16 cellular contexts compared by ENCODE assay signal in genomic region chr21:17598437-17598836, GRCh38. TPM values are rescaled to one million over a fixed set of nuclear protein-coding genes. Genes with fewer than 3 reads are reported as not detected.
DNase-seq lines count a peak whose midpoint lies in the region; ATAC-seq lines count a peak whose summit lies in the region.
"Had no signal": no experiment of that assay in that cellular context is flagged by ENCODE, and none has a peak within 500 bp of the region (broad histone marks: within the 10 kb centered on the region; RNA-seq: fewer than 3 reads in every experiment).

No MANE protein-coding gene starts in this region.

- no peaks in the 10 kb centered on the region for H3K9me3 Mint-ChIP-seq in T-helper 2 cell treated with Interferon-gamma antibody and Interleukin-4, amounts not matched to agents 5 μg/mL and 100 μg/mL, for 36 hours
- H3K9me3 Mint-ChIP-seq: IgD-negative memory B cell; stimulated activated naive B cell treated with anti-CD40 and anti-IgM and Interleukin-4, amounts not matched to agents 10 μg/mL and 1 μg/mL and 100 μg/mL, for 72 hours had no signal

- H3K27ac ChIP-seq in aorta (ENCODE audit: low read depth in 1 of 2, low read length in 2 of 2) = no peak overlapping the region
- H3K27ac ChIP-seq: coronary artery had no signal

- peaks cover 70% of the 10 kb centered on the region for H3K36me3 Mint-ChIP-seq in T-helper 2 cell treated with Interferon-gamma antibody and Interleukin-4, amounts not matched to agents 5 μg/mL and 100 μg/mL, for 36 hours (ENCODE audit: low read depth)

- peaks cover 0 to 7% of the 10 kb centered on the region in 2 donors for H3K36me3 ChIP-seq in aorta (ENCODE audit: control insufficient read depth in 1 of 2, insufficient read depth in 2 of 2, low read length in 1 of 2)

- WGBS in aorta, 2 donors = 94 to 95% methylated on average over 3 of the region's 3 CpGs

- H3K27me3 ChIP-seq in aorta (ENCODE audit: control insufficient read depth in 1 of 2, insufficient read depth in 2 of 2, low read length in 1 of 2) = no peaks in the 10 kb centered on the region

- no peaks in the 10 kb centered on the region for H3K9me3 ChIP-seq in aorta (ENCODE audit: control insufficient read depth, low read length)

- H3K4me3 Mint-ChIP-seq in T-helper 2 cell treated with Interferon-gamma antibody and Interleukin-4, amounts not matched to agents 5 μg/mL and 100 μg/mL, for 36 hours = no peak overlapping the region
- H3K4me3 Mint-ChIP-seq: activated naive CD8-positive, alpha-beta T cell; stimulated activated naive B cell treated with anti-CD40 and anti-IgM and Interleukin-4, amounts not matched to agents 10 μg/mL and 1 μg/mL and 100 μg/mL, for 72 hours had no signal

- no peaks in the 10 kb centered on the region for H3K4me1 ChIP-seq in aorta (ENCODE audit: control insufficient read depth in 1 of 2, insufficient read depth in 2 of 2, low read length in 2 of 2)

- ATAC-seq in GM18511 (IDR thresholded peaks at IDR 0.05; ENCODE audit: unreplicated experiment) (peak; percentile 85), GM19452 (IDR thresholded peaks at IDR 0.05; ENCODE audit: unreplicated experiment) (peak; percentile 81), HG02852 (IDR thresholded peaks at IDR 0.05; ENCODE audit: unreplicated experiment) (peak; percentile 81), HG03565 (IDR thresholded peaks at IDR 0.05; ENCODE audit: unreplicated experiment) (peak; percentile 62), aorta (ENCODE audit: low FRiP score) (no peak)

- no peaks in the 10 kb centered on the region for H3K27me3 Mint-ChIP-seq in T-helper 2 cell treated with Interferon-gamma antibody and Interleukin-4, amounts not matched to agents 5 μg/mL and 100 μg/mL, for 36 hours (ENCODE audit: low read depth)
- H3K27me3 Mint-ChIP-seq: activated naive CD8-positive, alpha-beta T cell; IgD-negative memory B cell; stimulated activated naive B cell treated with anti-CD40 and anti-IgM and Interleukin-4, amounts not matched to agents 10 μg/mL and 1 μg/mL and 100 μg/mL, for 72 hours had no signal

- H3K27ac Mint-ChIP-seq in T-helper 2 cell treated with Interferon-gamma antibody and Interleukin-4, amounts not matched to agents 5 μg/mL and 100 μg/mL, for 36 hours = no peak overlapping the region
- H3K27ac Mint-ChIP-seq: activated naive CD8-positive, alpha-beta T cell; stimulated activated naive B cell treated with anti-CD40 and anti-IgM and Interleukin-4, amounts not matched to agents 10 μg/mL and 1 μg/mL and 100 μg/mL, for 72 hours had no signal

- intact Hi-C loops in aorta (cut with DNase I) = no loop called here

- peaks cover 28% of the 10 kb centered on the region for H3K4me1 Mint-ChIP-seq in T-helper 2 cell treated with Interferon-gamma antibody and Interleukin-4, amounts not matched to agents 5 μg/mL and 100 μg/mL, for 36 hours (ENCODE audit: low read depth)

- H3K4me3 ChIP-seq in aorta (ENCODE audit: low read length in 2 of 2) = no peak overlapping the region
- H3K4me3 ChIP-seq: coronary artery had no signal

- no peak for DNase-seq in OCI-M1 (lab: John Stamatoyannopoulos, UW)
- no peak for DNase-seq in aorta
- no peak for DNase-seq in stimulated activated CD4-positive, alpha-beta T cell treated with anti-CD3 and anti-CD28 coated beads, Interleukin-4, amount 100 ng/mL, for 1 hour
- DNase-seq in T-helper 2 cell treated with Interferon-gamma antibody and Interleukin-4, amounts not matched to agents 5 μg/mL and 100 μg/mL, for 36 hours (ENCODE audit: low spot score) = no peak
- DNase-seq: activated CD4-positive, CD25-positive, alpha-beta regulatory T cell; foreskin fibroblast; NCI-H2107; Right ventricle myocardium superior; stimulated activated naive B cell treated with anti-CD40 and anti-IgM and Interleukin-4, amounts not matched to agents 10 μg/mL and 1 μg/mL and 100 μg/mL, for 72 hours had no signal

RNA-seq across cellular contexts. Expression of gene BTG3, which starts 14.3 kb away (rescaled TPM):
- total RNA-seq in aorta = 10 to 100 TPM; 22.4 to 38.3 TPM
- polyA plus RNA-seq in aorta = 10 to 100 TPM; 15.5 to 32.2 TPM
